8 cellular contexts compared by ENCODE assay signal in genomic region chr2:156435725-156436476, GRCh38. TPM values are rescaled to one million over a fixed set of nuclear protein-coding genes. Genes with fewer than 3 reads are reported as not detected.
DNase-seq lines count a peak whose midpoint lies in the region; ATAC-seq and TF ChIP-seq lines count a peak whose summit lies in the region.

Gene GPD2 (plus strand): TSS chr2:156436379. CDS start chr2:156476106, 39,727 bp downstream.

- H3K27ac Mint-ChIP-seq in neural progenitor cell = peak within 1 kb of the TSS; percentile 97

- H3K4me1 ChIP-seq in HUES64 (ENCODE audit: insufficient read depth, low read length) (peaks cover 32% of the 10 kb centered on the region), SJCRH30 (no peaks in the 10 kb centered on the region), foreskin keratinocyte (peaks cover 21% of the 10 kb centered on the region), neural progenitor cell (peaks cover 28% of the 10 kb centered on the region)

- H3F3A ChIP-seq in neural progenitor cell (ENCODE audit: low read depth) = peaks cover 23% of the 10 kb centered on the region

- DNase-seq in DMS53 (lab: John Stamatoyannopoulos, UW) = peak; percentile 97
- DNase-seq in SJCRH30 = peak; percentile 56 to 57
- peak; percentile 44 for DNase-seq in activated gamma-delta T cell treated with anti-CD3 and anti-CD28 coated beads, Interleukin-2, amount 50 U/mL, for 16 hours (ENCODE audit: low read depth)
- peak; percentile 45 to 68 for DNase-seq in foreskin keratinocyte
- peak; percentile 94 for DNase-seq in neural progenitor cell (ENCODE audit: low spot score)

- peaks cover 18% of the 10 kb centered on the region for H3K4me1 Mint-ChIP-seq in neural progenitor cell

- peaks cover 39% of the 10 kb centered on the region for H3K79me2 ChIP-seq in neural progenitor cell (ENCODE audit: low read depth)

- peaks cover 8% of the 10 kb centered on the region for H3K36me3 Mint-ChIP-seq in neural progenitor cell

- ATAC-seq in GM21447 (IDR thresholded peaks at IDR 0.05; ENCODE audit: unreplicated experiment) = peak; percentile 42
- ATAC-seq in foreskin keratinocyte = peak; percentile 81

- H3K27ac ChIP-seq in HUES64 (ENCODE audit: low read depth, low read length) = peak within 1 kb of the TSS; percentile 94
- H3K27ac ChIP-seq in SJCRH30 = peak within 1 kb of the TSS; percentile 79
- H3K27ac ChIP-seq in foreskin keratinocyte = peak within 1 kb of the TSS; percentile 67
- peak within 1 kb of the TSS; percentile 93 for H3K27ac ChIP-seq in neural progenitor cell

- H3K9ac ChIP-seq in HUES64 (ENCODE audit: low read depth, low read length) = peak within 1 kb of the TSS; percentile 84
- H3K9ac ChIP-seq in neural progenitor cell = peak within 1 kb of the TSS; percentile 50

- H3K9me3 ChIP-seq in HUES64 (ENCODE audit: insufficient read depth, low read depth, low read length) (no peaks in the 10 kb centered on the region), SJCRH30 (replicated peaks) (no peaks in the 10 kb centered on the region), neural progenitor cell (ENCODE audit: low read depth) (no peaks in the 10 kb centered on the region)

- WGBS in HUES64 = under 1% methylated on average over 75 of the region's 75 CpGs

- H3K9me3 Mint-ChIP-seq in neural progenitor cell = peaks cover 3% of the 10 kb centered on the region

- H3K27me3 ChIP-seq in HUES64 (ENCODE audit: insufficient read depth, low read length) (no peaks in the 10 kb centered on the region), SJCRH30 (no peaks in the 10 kb centered on the region), foreskin keratinocyte (no peaks in the 10 kb centered on the region), neural progenitor cell (no peaks in the 10 kb centered on the region)

- peaks cover 8% of the 10 kb centered on the region for H3K27me3 Mint-ChIP-seq in neural progenitor cell (ENCODE audit: insufficient read depth, low read depth)

- H3K4me3 ChIP-seq in HUES64 (ENCODE audit: low read length) = peak within 1 kb of the TSS; percentile 70
- H3K4me3 ChIP-seq in SJCRH30 = peak within 1 kb of the TSS; percentile 52
- H3K4me3 ChIP-seq in neural progenitor cell = peak within 1 kb of the TSS; percentile 50

- H3K4me3 Mint-ChIP-seq in neural progenitor cell = peak within 1 kb of the TSS; percentile 89

- H4K20me1 ChIP-seq in neural progenitor cell (ENCODE audit: low read depth) = no peaks in the 10 kb centered on the region

- TF ChIP-seq CTCF in foreskin keratinocyte (conservative IDR thresholded peaks at IDR 0.05) = peak; percentile 23
- TF ChIP-seq CTCF in neural progenitor cell (IDR thresholded peaks at IDR 0.05) = peak; percentile 18
- no peak for TF ChIP-seq CTCF in subcutaneous adipose tissue (IDR thresholded peaks at IDR 0.05; ENCODE audit: low read depth)

- H3K4me2 ChIP-seq in neural progenitor cell = peak within 1 kb of the TSS; percentile 87

- H3K36me3 ChIP-seq in HUES64 (ENCODE audit: insufficient read depth, low read length) (no peaks in the 10 kb centered on the region), SJCRH30 (no peaks in the 10 kb centered on the region), neural progenitor cell (no peaks in the 10 kb centered on the region)

- H2AFZ ChIP-seq in neural progenitor cell (replicated peaks) = peak within 1 kb of the TSS; percentile 75

RNA-seq across cellular contexts. Expression of gene GPD2, which starts in this region (rescaled TPM):
- 31.7 TPM for polyA plus RNA-seq in HUES64 (2013, experiment 1 of 2)
- polyA plus RNA-seq in HUES64 (2013, experiment 2 of 2) = 39.5 TPM
- 9.9 and 10.6 TPM in 2 replicates for total RNA-seq in SJCRH30 (2014; rRNA removed; shearing (Covaris generic))
- 55.8 and 66.5 TPM in 2 replicates for total RNA-seq in foreskin keratinocyte
- 7.4 and 11.6 TPM in 2 replicates for polyA plus RNA-seq in foreskin keratinocyte
- 67.2 and 176 TPM in 2 replicates for total RNA-seq in neural progenitor cell (ENCODE audit: low replicate concordance)
- total RNA-seq in subcutaneous adipose tissue = 100 to 1,000 TPM in 1 of 4 donors, 10 to 100 TPM in 3; 40.9 to 112 (median 56.3) TPM

Comparison
In these comparisons a context has a peak if more than half of its experiments do, and no peak if none do; other contexts are left out.
1. Peak in every context shown above with its lines: DNase-seq, ATAC-seq, H3K4me3 ChIP-seq and H3K27ac ChIP-seq.
2. DNase-seq: peak in every context shown above with its lines; median percentile 97 in DMS53; 94 in neural progenitor cell; 56 in SJCRH30; 56 in foreskin keratinocyte; 44 in activated gamma-delta T cell treated with anti-CD3 and anti-CD28 coated beads, Interleukin-2, amount 50 U/mL, for 16 hours.